Comparison of ENCODE assay signal across 11 cellular contexts in the genomic region with DNA sequence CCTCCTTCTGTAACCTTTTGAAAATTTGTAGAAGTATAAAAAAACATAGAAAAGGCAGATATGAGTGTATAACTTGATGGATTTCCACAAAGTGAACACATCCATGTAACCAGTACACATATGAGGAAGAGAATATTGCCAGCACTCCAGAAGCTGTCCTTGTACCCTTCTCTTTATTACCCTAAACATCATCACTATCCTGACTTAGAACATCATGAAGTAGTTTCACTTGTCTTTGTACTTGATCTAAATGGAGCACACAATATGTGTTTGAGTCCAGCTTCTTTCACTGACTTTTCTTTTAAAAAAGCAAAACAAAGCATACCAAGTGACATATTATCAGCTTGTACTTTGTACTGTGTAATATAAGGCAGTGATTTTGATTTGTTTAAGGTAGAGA.
A peak's percentile ranks its signal among the peaks of the same experiment; 100 is the strongest.
DNase-seq lines count a peak whose midpoint lies in the region; ATAC-seq and TF ChIP-seq lines count a peak whose summit lies in the region.
"Had no signal": no experiment of that assay in that cellular context is flagged by ENCODE, and none has a peak within 500 bp of the region (broad histone marks: within the 10 kb centered on the region; RNA-seq: fewer than 3 reads in every experiment).

No MANE protein-coding gene starts in this region.

- H3K4me3 ChIP-seq in CD8-positive, alpha-beta memory T cell (ENCODE audit: low read length) = peak overlapping the region; percentile 27
- H3K4me3 ChIP-seq in coronary artery = peak overlapping the region; percentile 54
- H3K4me3 ChIP-seq in stomach = no peak overlapping the region
- H3K4me3 ChIP-seq: Peyer's patch, right atrium auricular region had no signal

- no peak for TF ChIP-seq CTCF in coronary artery (IDR thresholded peaks at IDR 0.05)
- TF ChIP-seq CTCF in stomach (IDR thresholded peaks at IDR 0.05) = no peak

- ATAC-seq in GM19455 (IDR thresholded peaks at IDR 0.05; ENCODE audit: unreplicated experiment) (peak; percentile 35), HG03159 (IDR thresholded peaks at IDR 0.05; ENCODE audit: unreplicated experiment) (peak; percentile 34), Right ventricle myocardium inferior (no peak)

- H3K36me3 Mint-ChIP-seq in CD8-positive, alpha-beta memory T cell = peaks cover 0 to 10% (median 0%) of the 10 kb centered on the region in 3 donors

- peaks cover 16 to 23% (median 18%) of the 10 kb centered on the region in 3 donors for H3K4me1 Mint-ChIP-seq in CD8-positive, alpha-beta memory T cell

- H3K9me3 Mint-ChIP-seq in CD8-positive, alpha-beta memory T cell = no peaks in the 10 kb centered on the region

- CTCF ChIA-PET in CD8-positive, alpha-beta memory T cell (lab: Charles Lee) = no interaction called here

- no peaks in the 10 kb centered on the region for H3K36me3 ChIP-seq in CD8-positive, alpha-beta memory T cell (ENCODE audit: insufficient read depth, low read length)
- no peaks in the 10 kb centered on the region for H3K36me3 ChIP-seq in stomach
- H3K36me3 ChIP-seq: Peyer's patch, right atrium auricular region had no signal

- H3K27ac ChIP-seq in CD8-positive, alpha-beta memory T cell (ENCODE audit: low read depth, low read length) = no peak overlapping the region
- H3K27ac ChIP-seq in coronary artery (peak overlapping the region; percentile 0 to 11), stomach (no peak overlapping the region)
- H3K27ac ChIP-seq: Peyer's patch, right atrium auricular region had no signal

- peak overlapping the region; percentile 11 to 93 (median 80) for H3K27ac Mint-ChIP-seq in CD8-positive, alpha-beta memory T cell

- H3K9me3 ChIP-seq in CD8-positive, alpha-beta memory T cell (ENCODE audit: low read length) = no peaks in the 10 kb centered on the region
- no peaks in the 10 kb centered on the region for H3K9me3 ChIP-seq in stomach
- H3K9me3 ChIP-seq: Peyer's patch, right atrium auricular region had no signal

- peak overlapping the region in 6 of 7 donors; percentile 61 to 85 (median 76) for H3K4me3 Mint-ChIP-seq in CD8-positive, alpha-beta memory T cell

- DNase-seq in CD8-positive, alpha-beta memory T cell = peak in 1 of 5 donors; percentile 3
- DNase-seq in coronary artery (ENCODE audit: low spot score) (no peak), NOMO-1 treated with DMSO at 0.1 percent for 48 hours (lab: John Stamatoyannopoulos, UW; ENCODE audit: unreplicated experiment) (no peak), stomach (no peak), Right ventricle myocardium inferior (ENCODE audit: missing footprints) (no peak)
- no peak for DNase-seq in activated CD4-positive, alpha-beta T cell treated with anti-CD3 and anti-CD28 coated beads for 48 hours
- DNase-seq: COR-L47, Peyer's patch had no signal

- H3K27me3 ChIP-seq in CD8-positive, alpha-beta memory T cell (ENCODE audit: insufficient read depth, low read length, poor library complexity, severe bottlenecking) = no peaks in the 10 kb centered on the region
- H3K27me3 ChIP-seq in stomach = no peaks in the 10 kb centered on the region
- H3K27me3 ChIP-seq: Peyer's patch, right atrium auricular region had no signal

- TF ChIP-seq EP300 in stomach (IDR thresholded peaks at IDR 0.05) = no peak

- intact Hi-C loops in stomach (cut with DNase I; ENCODE audit: low total_unique reads) = no loop called here
- intact Hi-C loops in Right ventricle myocardium inferior (cut with DNase I) = no loop called here

- POLR2A ChIA-PET in CD8-positive, alpha-beta memory T cell (lab: Charles Lee) = no interaction called here

- no peak for TF ChIP-seq POLR2A in stomach (IDR thresholded peaks at IDR 0.05)

- H3K4me1 ChIP-seq in CD8-positive, alpha-beta memory T cell (ENCODE audit: insufficient read depth, low read length) = peaks cover 9% of the 10 kb centered on the region
- H3K4me1 ChIP-seq in stomach = peaks cover 0 to 9% (median 0%) of the 10 kb centered on the region in 4 donors
- H3K4me1 ChIP-seq: Peyer's patch, right atrium auricular region had no signal

- H3K27me3 Mint-ChIP-seq in CD8-positive, alpha-beta memory T cell = no peaks in the 10 kb centered on the region

Comparison
In these comparisons a context has a peak if more than half of its experiments do, and no peak if none do; other contexts are left out.
1. H3K27ac ChIP-seq: peak in coronary artery (2 of 2); none in CD8-positive, alpha-beta memory T cell (single experiment) and stomach (0 of 5).
2. H3K4me3 ChIP-seq: peak in CD8-positive, alpha-beta memory T cell (single experiment) and coronary artery (single experiment); none in stomach (0 of 4).